ENCODE assay signal across 8 cellular contexts in the genomic region with DNA sequence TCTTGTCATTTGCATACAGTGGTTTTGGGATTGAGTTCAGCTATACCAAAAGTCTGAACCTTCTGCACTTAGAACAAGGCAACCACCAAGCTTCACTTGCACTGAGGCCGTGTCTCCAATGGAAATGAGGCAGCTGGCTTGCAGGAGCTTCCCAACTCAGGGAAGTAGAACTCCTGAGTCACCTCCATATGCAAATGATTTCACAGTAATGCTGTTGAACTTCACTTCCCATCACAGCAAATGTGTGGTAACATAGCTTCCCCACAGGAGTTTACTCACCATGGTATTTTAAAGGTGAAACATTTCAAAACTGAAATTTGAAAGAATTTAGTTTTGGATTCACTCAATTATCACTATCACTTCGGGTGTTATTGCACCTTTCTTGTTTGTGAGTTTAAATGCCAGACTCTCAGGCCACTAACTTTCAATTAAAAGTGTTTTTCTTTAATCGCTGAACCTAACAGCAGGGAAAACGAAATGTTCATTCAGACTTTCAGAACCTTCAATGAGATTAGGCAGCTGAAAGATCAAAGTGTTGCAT. TPM values are rescaled to one million over a fixed set of nuclear protein-coding genes. Genes with fewer than 3 reads are reported as not detected.
DNase-seq lines count a peak whose midpoint lies in the region; ATAC-seq, FAIRE-seq and TF ChIP-seq lines count a peak whose summit lies in the region.

No MANE protein-coding gene starts in this region.

- H3K36me3 Mint-ChIP-seq in progenitor cell of endocrine pancreas (ENCODE audit: insufficient read depth) (no peaks in the 10 kb centered on the region), endothelial cell (ENCODE audit: low read depth, unreplicated experiment) (no peaks in the 10 kb centered on the region)

- no peak overlapping the region for H3K4me2 ChIP-seq in IMR-90 (ENCODE audit: low read depth, low read length)
- H3K4me2 ChIP-seq in endothelial cell of umbilical vein (ENCODE audit: insufficient read depth, low read length), result no peak overlapping the region

- peak; percentile 95 for FAIRE-seq in GM12892 (lab: Jason Lieb, UNC)
- FAIRE-seq in endothelial cell of umbilical vein (lab: Jason Lieb, UNC), result no peak

- H3K23ac ChIP-seq in IMR-90 (ENCODE audit: low read depth, low read length), result no peak overlapping the region

- no peak for TF ChIP-seq RAD21 in IMR-90 (IDR thresholded peaks at IDR 0.05; ENCODE audit: low read length)

- intact Hi-C loops in IMR-90 (cut with micrococcal nuclease) (loop anchor here (1.0 kb wide), 1 partner anchor 10 kb away; no protein-coding TSS in a partner anchor), endothelial cell of umbilical vein (cut with micrococcal nuclease) (no loop called here)

- no peak overlapping the region for H2BK120ac ChIP-seq in IMR-90 (ENCODE audit: low read depth, low read length)

- H3K27me3 ChIP-seq in IMR-90 (ENCODE audit: control insufficient read depth, insufficient read depth, low read length) (no peaks in the 10 kb centered on the region), endothelial cell of umbilical vein (ENCODE audit: control insufficient read depth in 2 of 2, insufficient read depth in 2 of 2, low read length in 2 of 2) (no peaks in the 10 kb centered on the region)

- no peak overlapping the region for H2AK9ac ChIP-seq in IMR-90 (replicated peaks; ENCODE audit: low read depth, low read length, poor library complexity)

- no peak overlapping the region for H3K4ac ChIP-seq in IMR-90 (ENCODE audit: low read depth, low read length)

- no peak overlapping the region for H4K91ac ChIP-seq in IMR-90 (ENCODE audit: insufficient read depth, low read depth, low read length)

- no peak overlapping the region for H2BK20ac ChIP-seq in IMR-90 (ENCODE audit: low read depth, low read length)

- peaks cover 12% of the 10 kb centered on the region for H3K4me1 Mint-ChIP-seq in progenitor cell of endocrine pancreas (ENCODE audit: low read depth)
- H3K4me1 Mint-ChIP-seq in endothelial cell (ENCODE audit: unreplicated experiment), result no peaks in the 10 kb centered on the region

- H3K4me3 ChIP-seq in IMR-90 (ENCODE audit: insufficient read depth, low read depth, low read length) (no peak overlapping the region), endothelial cell of umbilical vein (replicated peaks in 1 of 3; ENCODE audit: insufficient read depth in 1 of 3, low read depth in 1 of 3, low read length in 3 of 3) (no peak overlapping the region)

- H3K9me1 ChIP-seq in IMR-90 (ENCODE audit: insufficient read depth, low read length) (peaks cover 5% of the 10 kb centered on the region), endothelial cell of umbilical vein (replicated peaks; ENCODE audit: control insufficient read depth, extremely low read depth, insufficient read depth, low read length) (no peaks in the 10 kb centered on the region)

- in situ Hi-C loops in IMR-90 (cut with MboI; ENCODE audit: low sequenced_read_pairs), result loop anchor here (5.0 to 25.0 kb wide), 2 partner anchors 128 to 253 kb away; no protein-coding TSS in a partner anchor

- dilution Hi-C loops in IMR-90 (cut with HindIII; ENCODE audit: low sequenced_read_pairs, unreplicated experiment), result no loop called here
- dilution Hi-C loops in endothelial cell of umbilical vein (cut with MboI; ENCODE audit: extremely low pct_ligation_motif_present, low sequenced_read_pairs), result no loop called here

- peaks cover 44% of the 10 kb centered on the region for H3K79me2 ChIP-seq in endothelial cell of umbilical vein (ENCODE audit: control insufficient read depth, insufficient read depth, low read length)

- H3K9me3 ChIP-seq in IMR-90 (ENCODE audit: control insufficient read depth, insufficient read depth, low read length) (no peaks in the 10 kb centered on the region), endothelial cell of umbilical vein (replicated peaks; ENCODE audit: control insufficient read depth, insufficient read depth, low read length) (no peaks in the 10 kb centered on the region)

- ATAC-seq in GM21528 (IDR thresholded peaks at IDR 0.05; ENCODE audit: low FRiP score, unreplicated experiment) (peak; percentile 66), IMR-90 (ENCODE audit: low read depth) (no peak), left lobe of liver (no peak)

- H4K8ac ChIP-seq in IMR-90 (ENCODE audit: low read depth in 2 of 2, low read length in 2 of 2), result peak overlapping the region; percentile 23 to 33; a peak in 1 of 4 replicates

- H3K9ac ChIP-seq in IMR-90 (ENCODE audit: low read depth, low read length) (no peak overlapping the region), endothelial cell of umbilical vein (replicated peaks; ENCODE audit: extremely low read depth, insufficient read depth, low read length) (no peak overlapping the region)

- H3K27me3 Mint-ChIP-seq in progenitor cell of endocrine pancreas (no peaks in the 10 kb centered on the region), endothelial cell (ENCODE audit: unreplicated experiment) (no peaks in the 10 kb centered on the region)

- H3K27ac Mint-ChIP-seq in progenitor cell of endocrine pancreas (no peak overlapping the region), endothelial cell (ENCODE audit: unreplicated experiment) (no peak overlapping the region)

- H3K36me3 ChIP-seq in IMR-90 (ENCODE audit: control insufficient read depth, insufficient read depth, low read length), result peaks cover 17% of the 10 kb centered on the region
- peaks cover 13 to 48% of the 10 kb centered on the region in 2 experiments for H3K36me3 ChIP-seq in endothelial cell of umbilical vein (ENCODE audit: control insufficient read depth in 2 of 2, extremely low read depth in 1 of 2, insufficient read depth in 2 of 2, low read length in 2 of 2)

- no peak overlapping the region for H2BK15ac ChIP-seq in IMR-90 (ENCODE audit: low read depth, low read length)

- peak overlapping the region; percentile 17; the same call in 1 of the 2 replicates for H4K5ac ChIP-seq in IMR-90 (ENCODE audit: low read depth, low read length)

- no peak overlapping the region for H3K27ac ChIP-seq in IMR-90 (ENCODE audit: insufficient read depth, low read length)
- no peak overlapping the region for H3K27ac ChIP-seq in endothelial cell of umbilical vein (ENCODE audit: insufficient read depth, low read depth, low read length)

- H3K79me1 ChIP-seq in IMR-90 (ENCODE audit: low read depth in 1 of 2, low read length in 2 of 2), result peaks cover 41 to 46% of the 10 kb centered on the region in 2 experiments

- TF ChIP-seq POLR2A in GM12892 (IDR thresholded peaks at IDR 0.05; ENCODE audit: low read depth, low read length) (no peak), IMR-90 (IDR thresholded peaks at IDR 0.05; ENCODE audit: low read depth, low read length) (no peak), endothelial cell of umbilical vein (IDR thresholded peaks at IDR 0.05; ENCODE audit: low read depth, low read length) (no peak)

- peaks cover 2% of the 10 kb centered on the region; the same call in 1 of the 2 replicates for H3K4me1 ChIP-seq in IMR-90 (ENCODE audit: control insufficient read depth, insufficient read depth, low read length)
- peaks cover 42% of the 10 kb centered on the region for H3K4me1 ChIP-seq in endothelial cell of umbilical vein (ENCODE audit: control insufficient read depth, extremely low read depth, insufficient read depth, low read length)

- BruUV-seq in IMR-90 (replicated peaks; lab: Mats Ljungman, UMichigan) (no TSS peak), endothelial cell of umbilical vein (replicated peaks; lab: Mats Ljungman, UMichigan) (no TSS peak)

- H2AK5ac ChIP-seq in IMR-90 (ENCODE audit: low read depth, low read length), result no peak overlapping the region

- no peak overlapping the region for H2AFZ ChIP-seq in IMR-90 (replicated peaks; ENCODE audit: low read length, poor library complexity)
- H2AFZ ChIP-seq in endothelial cell of umbilical vein (ENCODE audit: low read depth, low read length), result no peak overlapping the region

- H3K9me3 Mint-ChIP-seq in progenitor cell of endocrine pancreas (ENCODE audit: low read depth) (no peaks in the 10 kb centered on the region), endothelial cell (ENCODE audit: unreplicated experiment) (no peaks in the 10 kb centered on the region)

- H4K20me1 ChIP-seq in IMR-90 (ENCODE audit: insufficient read depth, low read length) (no peaks in the 10 kb centered on the region), endothelial cell of umbilical vein (replicated peaks; ENCODE audit: control insufficient read depth, extremely low read depth, insufficient read depth, low read length) (no peaks in the 10 kb centered on the region)

- H3K18ac ChIP-seq in IMR-90 (ENCODE audit: low read depth, low read length), result no peak overlapping the region

- DNase-seq in GM12892 (ENCODE audit: insufficient read length) (no peak), IMR-90 (no peak), endothelial cell of umbilical vein (ENCODE audit: low read depth, low spot score) (no peak), progenitor cell of endocrine pancreas (ENCODE audit: low spot score, unreplicated experiment) (no peak), endothelial cell (ENCODE audit: low spot score) (no peak), NOMO-1 treated with DMSO at 0.1 percent for 48 hours (lab: John Stamatoyannopoulos, UW; ENCODE audit: unreplicated experiment) (no peak), left lobe of liver (ENCODE audit: low spot score) (no peak)

- CTCF ChIA-PET in IMR-90 (lab: Yijun Ruan, JAX), result no interaction called here
- CTCF ChIA-PET in endothelial cell of umbilical vein (lab: Charles Lee), result interaction anchor here (0.9 to 2.3 kb wide), 5 partner anchors 9 to 273 kb away, joined by 3 to 11 read pairs (median 4); a partner anchor contains a TSS

- no peak overlapping the region for H3K56ac ChIP-seq in IMR-90 (ENCODE audit: extremely low read depth, insufficient read depth, low read length)

- H3K14ac ChIP-seq in IMR-90 (replicated peaks; ENCODE audit: low read depth, low read length), result no peak overlapping the region

- H2BK5ac ChIP-seq in IMR-90 (ENCODE audit: low read depth, low read length, poor library complexity, severe bottlenecking), result no peak overlapping the region

- POLR2A ChIA-PET in IMR-90 (lab: Charles Lee; ENCODE audit: unreplicated experiment) (no interaction called here), endothelial cell of umbilical vein (lab: Charles Lee) (interaction anchor here (1.8 kb wide), 1 partner anchor 9 kb away, joined by 10 read pairs; a partner anchor contains a TSS)

- WGBS in IMR-90 (ENCODE audit: extremely low coverage in 2 of 2, insufficient read length in 1 of 2), 2 experiments, result no CpG with 5 or more reads among the region's 4 CpGs

- TF ChIP-seq CTCF in IMR-90 (conservative IDR thresholded peaks at IDR 0.05; ENCODE audit: low read depth, low read length), result no peak
- no peak for TF ChIP-seq CTCF in endothelial cell of umbilical vein (IDR thresholded peaks at IDR 0.05; ENCODE audit: extremely low read depth in 1 of 2, insufficient read depth in 1 of 2, low read depth in 1 of 2, low read length in 2 of 2)
- TF ChIP-seq CTCF in progenitor cell of endocrine pancreas (IDR thresholded peaks at IDR 0.05; ENCODE audit: unreplicated experiment), result no peak
- no peak for TF ChIP-seq CTCF in endothelial cell (IDR thresholded peaks at IDR 0.05; ENCODE audit: unreplicated experiment)

- H3K4me3 Mint-ChIP-seq in progenitor cell of endocrine pancreas (ENCODE audit: low read depth) (no peak overlapping the region), endothelial cell (ENCODE audit: unreplicated experiment) (no peak overlapping the region)

RNA-seq across cellular contexts. Expression of a gene that starts 9.0 kb away (rescaled TPM):
- 18.5 TPM for polyA plus RNA-seq in GM12892 (2012; ENCODE audit: missing spikeins)
- 19.4 and 29.4 TPM in 2 replicates for total RNA-seq in IMR-90 (2012; rRNA removed)
- polyA plus RNA-seq in IMR-90 (2012; rRNA removed), result 13.9 and 17.4 TPM in 2 replicates
- polyA plus RNA-seq in IMR-90 (2012; cell fraction: cytosol; rRNA removed), result 3.0 and 4.3 TPM in 2 replicates
- 4.8 and 33.9 TPM in 2 replicates for polyA plus RNA-seq in IMR-90 (2012; cell fraction: nucleus; rRNA removed; ENCODE audit: low replicate concordance)
- total RNA-seq in endothelial cell of umbilical vein, result 26.8 and 29.7 TPM in 2 replicates
- 25.4 and 27.9 TPM in 2 replicates for polyA plus RNA-seq in endothelial cell of umbilical vein
- polyA plus RNA-seq in endothelial cell of umbilical vein (2011; cell fraction: cytosol; rRNA removed), result 18.5 and 23.3 TPM in 2 replicates
- polyA plus RNA-seq in endothelial cell of umbilical vein (2011; cell fraction: nucleus; rRNA removed), result 57.7 and 59.7 TPM in 2 replicates
- polyA plus RNA-seq in endothelial cell of umbilical vein (2012), result 12.3 and 21.6 TPM in 2 replicates
- polyA minus RNA-seq in endothelial cell of umbilical vein, result 31.0 and 42.3 TPM in 2 replicates
- not detected for polyA minus RNA-seq in endothelial cell of umbilical vein (2011; cell fraction: cytosol; rRNA and poly(A)+ RNA removed)
- 42.1 and 42.3 TPM in 2 replicates for polyA minus RNA-seq in endothelial cell of umbilical vein (2011; cell fraction: nucleus; rRNA and poly(A)+ RNA removed)
- 0.29 and 0.55 TPM in 2 replicates for total RNA-seq in progenitor cell of endocrine pancreas
- 0.56 TPM for total RNA-seq in endothelial cell (ENCODE audit: unreplicated experiment)
- 1.0 TPM for total RNA-seq in left lobe of liver

RNA-seq across cellular contexts. Expression of a gene that starts 21.6 kb away (rescaled TPM):
- 51.3 TPM for polyA plus RNA-seq in GM12892 (2012; ENCODE audit: missing spikeins)
- 12.7 and 13.6 TPM in 2 replicates for total RNA-seq in IMR-90 (2012; rRNA removed)
- 8.6 and 10.8 TPM in 2 replicates for polyA plus RNA-seq in IMR-90 (2012; rRNA removed)
- 2.1 and 3.0 TPM in 2 replicates for polyA plus RNA-seq in IMR-90 (2012; cell fraction: cytosol; rRNA removed)
- 0.53 and 2.4 TPM in 2 replicates for polyA plus RNA-seq in IMR-90 (2012; cell fraction: nucleus; rRNA removed; ENCODE audit: low replicate concordance)
- total RNA-seq in endothelial cell of umbilical vein, result 20.3 and 21.2 TPM in 2 replicates
- 3.3 and 3.8 TPM in 2 replicates for polyA plus RNA-seq in endothelial cell of umbilical vein
- 10.0 and 10.1 TPM in 2 replicates for polyA plus RNA-seq in endothelial cell of umbilical vein (2011; cell fraction: cytosol; rRNA removed)
- 4.6 TPM in 2 replicates for polyA plus RNA-seq in endothelial cell of umbilical vein (2011; cell fraction: nucleus; rRNA removed)
- 12.5 and 14.7 TPM in 2 replicates for polyA plus RNA-seq in endothelial cell of umbilical vein (2012)
- 1.00 and 3.7 TPM in 2 replicates for polyA minus RNA-seq in endothelial cell of umbilical vein
- polyA minus RNA-seq in endothelial cell of umbilical vein (2011; cell fraction: cytosol; rRNA and poly(A)+ RNA removed), result 2.6 TPM
- 1.8 and 2.0 TPM in 2 replicates for polyA minus RNA-seq in endothelial cell of umbilical vein (2011; cell fraction: nucleus; rRNA and poly(A)+ RNA removed)
- total RNA-seq in progenitor cell of endocrine pancreas, result 16.8 and 18.9 TPM in 2 replicates
- 4.8 TPM for total RNA-seq in endothelial cell (ENCODE audit: unreplicated experiment)
- 12.4 TPM for total RNA-seq in left lobe of liver

RNA-seq across cellular contexts. Expression of a gene that starts 51.0 kb away (rescaled TPM):
- 2.1 TPM for polyA plus RNA-seq in GM12892 (2012; ENCODE audit: missing spikeins)
- 29.7 and 33.3 TPM in 2 replicates for total RNA-seq in IMR-90 (2012; rRNA removed)
- polyA plus RNA-seq in IMR-90 (2012; rRNA removed), result 17.3 and 17.5 TPM in 2 replicates
- polyA plus RNA-seq in IMR-90 (2012; cell fraction: cytosol; rRNA removed), result 5.9 and 8.7 TPM in 2 replicates
- polyA plus RNA-seq in IMR-90 (2012; cell fraction: nucleus; rRNA removed; ENCODE audit: low replicate concordance), result 2.5 and 10.4 TPM in 2 replicates
- total RNA-seq in endothelial cell of umbilical vein, result 9.5 and 9.7 TPM in 2 replicates
- polyA plus RNA-seq in endothelial cell of umbilical vein, result 7.9 and 9.6 TPM in 2 replicates
- 8.5 and 10.0 TPM in 2 replicates for polyA plus RNA-seq in endothelial cell of umbilical vein (2011; cell fraction: cytosol; rRNA removed)
- 8.6 and 9.5 TPM in 2 replicates for polyA plus RNA-seq in endothelial cell of umbilical vein (2011; cell fraction: nucleus; rRNA removed)
- 10.7 and 14.4 TPM in 2 replicates for polyA plus RNA-seq in endothelial cell of umbilical vein (2012)
- polyA minus RNA-seq in endothelial cell of umbilical vein, result 15.5 and 22.7 TPM in 2 replicates
- polyA minus RNA-seq in endothelial cell of umbilical vein (2011; cell fraction: cytosol; rRNA and poly(A)+ RNA removed), result not detected
- 10.7 and 16.8 TPM in 2 replicates for polyA minus RNA-seq in endothelial cell of umbilical vein (2011; cell fraction: nucleus; rRNA and poly(A)+ RNA removed)
- total RNA-seq in progenitor cell of endocrine pancreas, result not detected in 2 replicates
- total RNA-seq in endothelial cell (ENCODE audit: unreplicated experiment), result not detected
- 0.73 TPM for total RNA-seq in left lobe of liver

Comparison
In these comparisons a context has a peak if more than half of its experiments do, and no peak if none do; other contexts are left out.
1. RNA of a gene that starts 9.0 kb away (total RNA-seq): 26.8 to 29.7 TPM in endothelial cell of umbilical vein and 19.4 to 29.4 TPM in IMR-90; 1.0 TPM in left lobe of liver (single experiment), 0.56 TPM in endothelial cell (single experiment) and 0.29 to 0.55 TPM in progenitor cell of endocrine pancreas; every median in the first group is over 10 times any median in the second.